ENCODE assay signal across 16 cellular contexts in the genomic region with DNA sequence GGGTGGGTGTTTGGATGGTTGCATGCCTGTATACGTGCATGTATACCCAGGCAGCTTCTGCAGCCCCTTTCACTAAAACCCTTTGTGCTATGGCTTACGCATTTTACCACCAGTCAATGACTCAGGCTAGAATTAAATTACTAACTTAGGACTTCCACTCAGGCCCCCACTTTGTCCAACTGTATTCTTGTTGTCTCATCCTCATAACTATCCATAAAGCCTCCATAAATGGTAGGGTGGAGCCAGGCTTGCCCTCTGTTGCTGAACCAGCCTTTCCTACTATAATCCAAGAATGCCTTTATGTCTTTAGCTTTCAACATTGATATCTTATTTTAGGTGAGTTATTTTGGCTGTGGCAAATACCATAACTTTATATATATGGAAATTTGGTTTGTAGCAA.
DNase-seq lines count a peak whose midpoint lies in the region; ATAC-seq and TF ChIP-seq lines count a peak whose summit lies in the region.
"Had no signal": no experiment of that assay in that cellular context is flagged by ENCODE, and none has a peak within 500 bp of the region (broad histone marks: within the 10 kb centered on the region; RNA-seq: fewer than 3 reads in every experiment).

No MANE protein-coding gene starts in this region.

- whole genome bisulfite sequencing in smooth muscle cell (ENCODE audit: low lambda C conversion rate), result 56% methylated on average over 2 of the region's 2 CpGs

- intact Hi-C loops in PC-9 (cut with micrococcal nuclease; ENCODE audit: unreplicated experiment), result no loop called here
- intact Hi-C loops in left colon (cut with DNase I, micrococcal nuclease), result no loop called here

- H3K36me3 ChIP-seq in PC-9 (ENCODE audit: low read depth) (no peaks in the 10 kb centered on the region), smooth muscle cell (ENCODE audit: low read depth) (peaks cover 5% of the 10 kb centered on the region)
- H3K36me3 ChIP-seq: HAP-1 had no signal

- BruUV-seq in PC-9 (replicated peaks; lab: Mats Ljungman, UMichigan), result no TSS peak

- no peaks in the 10 kb centered on the region for H3K9me3 ChIP-seq in PC-9 (ENCODE audit: insufficient read depth, low read depth)
- no peaks in the 10 kb centered on the region for H3K9me3 ChIP-seq in smooth muscle cell (replicated peaks; ENCODE audit: low read depth)
- H3K9me3 ChIP-seq: BLaER1, HAP-1 had no signal

- CTCF ChIA-PET in PC-9 (lab: Charles Lee), result interaction anchor here (0.6 kb wide), 1 partner anchor 148 kb away, joined by 3 read pairs; no protein-coding TSS in a partner anchor

- ATAC-seq in left colon, result peak; percentile 79
- ATAC-seq in GM19328 (IDR thresholded peaks at IDR 0.05; ENCODE audit: unreplicated experiment), result no peak

- H3K27ac ChIP-seq in PC-9 (peak overlapping the region; percentile 50; the same call in 1 of the 2 replicates), smooth muscle cell (ENCODE audit: low read depth) (peak overlapping the region; percentile 18)
- H3K27ac ChIP-seq: BLaER1, HL-60 had no signal

- no peaks in the 10 kb centered on the region for H3K9me2 ChIP-seq in PC-9 (ENCODE audit: insufficient read depth)

- H3K79me2 ChIP-seq in PC-9 (ENCODE audit: low read depth) (no peaks in the 10 kb centered on the region), smooth muscle cell (ENCODE audit: low read depth) (peaks cover 8% of the 10 kb centered on the region)

- H3K4me1 ChIP-seq in PC-9 (replicated peaks; ENCODE audit: insufficient read depth) (0 out of 2 replicates have a peak, but pooled peaks cover 7% of the 10 kb centered on the region), smooth muscle cell (ENCODE audit: low read depth) (no peaks in the 10 kb centered on the region)
- H3K4me1 ChIP-seq: BLaER1, Caco-2, HAP-1 had no signal

- H3K4me2 ChIP-seq in PC-9, result no peak overlapping the region
- no peak overlapping the region for H3K4me2 ChIP-seq in smooth muscle cell
- H3K4me2 ChIP-seq: BLaER1 had no signal

- TF ChIP-seq CTCF in PC-9 (conservative IDR thresholded peaks at IDR 0.05) (no peak), smooth muscle cell (IDR thresholded peaks at IDR 0.05; ENCODE audit: borderline replicate concordance, insufficient read depth, poor library complexity, severe bottlenecking) (no peak)

- no peak overlapping the region for H3K9ac ChIP-seq in smooth muscle cell (ENCODE audit: low read depth)
- H3K9ac ChIP-seq: BLaER1 had no signal

- POLR2A ChIA-PET in PC-9 (lab: Charles Lee; ENCODE audit: unreplicated experiment), result no interaction called here

- H3K27me3 ChIP-seq in PC-9 (ENCODE audit: insufficient read depth, low read depth) (no peaks in the 10 kb centered on the region), smooth muscle cell (ENCODE audit: low read depth) (no peaks in the 10 kb centered on the region)
- H3K27me3 ChIP-seq: BLaER1 had no signal

- H4K20me1 ChIP-seq in PC-9 (ENCODE audit: insufficient read depth) (no peaks in the 10 kb centered on the region), smooth muscle cell (ENCODE audit: low read depth) (no peaks in the 10 kb centered on the region)
- H4K20me1 ChIP-seq: BLaER1 had no signal

- DNase-seq in EH (ENCODE audit: low read depth) (peak; percentile 36), PC-9 (no peak), left colon (no peak), smooth muscle cell (lab: John Stamatoyannopoulos, UW; ENCODE audit: unreplicated experiment) (no peak), middle frontal gyrus (ENCODE audit: extremely low spot score, low spot score) (no peak), GM03348 (ENCODE audit: low spot score) (no peak), NCI-H82 (lab: John Stamatoyannopoulos, UW) (no peak)
- DNase-seq: 8988T; AML-193; Caco-2; CD8-positive, alpha-beta memory T cell; DMS53 had no signal

- H3K4me3 ChIP-seq in PC-9 (no peak overlapping the region), smooth muscle cell (no peak overlapping the region)
- H3K4me3 ChIP-seq: BLaER1, HAP-1 had no signal

- no peak overlapping the region for H2AFZ ChIP-seq in PC-9
- no peak overlapping the region for H2AFZ ChIP-seq in smooth muscle cell (ENCODE audit: low read depth)

- 0 out of 2 replicates have a peak, but pooled peaks cover 3% of the 10 kb centered on the region for H3F3A ChIP-seq in PC-9 (ENCODE audit: insufficient read depth, low read depth)
- no peaks in the 10 kb centered on the region for H3F3A ChIP-seq in smooth muscle cell (ENCODE audit: low read depth)
